Comparison of ENCODE assay signal across 8 cellular contexts in genomic region chr17:18246880-18247612, GRCh38. TPM values are rescaled to one million over a fixed set of nuclear protein-coding genes. Genes with fewer than 3 reads are reported as not detected.
DNase-seq lines count a peak whose midpoint lies in the region; ATAC-seq and TF ChIP-seq lines count a peak whose summit lies in the region.

No MANE protein-coding gene starts in this region.

- no peak for TF ChIP-seq RAD21 in neural cell (conservative IDR thresholded peaks at IDR 0.05)

- ATAC-seq in GM18909 (IDR thresholded peaks at IDR 0.05; ENCODE audit: poor library complexity, unreplicated experiment), result no peak
- no peak for ATAC-seq in GM21381 (IDR thresholded peaks at IDR 0.05; ENCODE audit: unreplicated experiment)

- H3K27me3 ChIP-seq in neural cell (ENCODE audit: insufficient read depth, low read depth, low read length), result no peaks in the 10 kb centered on the region

- peaks cover 66 to 86% of the 10 kb centered on the region in 2 donors for H3K36me3 Mint-ChIP-seq in CD14-positive monocyte

- H2AFZ ChIP-seq in neural cell (ENCODE audit: low read depth, low read length), result no peak overlapping the region

- H3K79me2 ChIP-seq in neural cell (replicated peaks; ENCODE audit: insufficient read depth, low read length), result no peaks in the 10 kb centered on the region

- DNase-seq in CD14-positive monocyte (ENCODE audit: low spot score) (no peak), HPDE6-E6E7 (ENCODE audit: extremely low spot score) (peak; percentile 89), SK-MEL-5 (ENCODE audit: low read depth, low spot score) (peak; percentile 61), epithelial cell of prostate (ENCODE audit: low read depth, low spot score) (peak; percentile 66), inferior parietal cortex (ENCODE audit: extremely low spot score) (no peak)

- no peak for TF ChIP-seq EP300 in neural cell (conservative IDR thresholded peaks at IDR 0.05; ENCODE audit: poor library complexity, severe bottlenecking)

- no peaks in the 10 kb centered on the region for H3K9me3 Mint-ChIP-seq in CD14-positive monocyte

- intact Hi-C loops in CD14-positive monocyte (cut with micrococcal nuclease), result no loop called here

- H3K36me3 ChIP-seq in neural cell (ENCODE audit: insufficient read depth, low read length), result no peaks in the 10 kb centered on the region

- H3K27ac ChIP-seq in epithelial cell of prostate (peak overlapping the region; percentile 53), neural cell (ENCODE audit: low read length) (no peak overlapping the region)

- H3K9me2 ChIP-seq in neural cell (ENCODE audit: insufficient read depth, low read length), result no peaks in the 10 kb centered on the region

- TF ChIP-seq CTCF in CD14-positive monocyte (IDR thresholded peaks at IDR 0.05) (no peak), neural cell (IDR thresholded peaks at IDR 0.05; ENCODE audit: poor library complexity, severe bottlenecking) (no peak)

- no peak overlapping the region for H3K4me3 ChIP-seq in neural cell (ENCODE audit: low read length)

- in situ Hi-C loops in SK-MEL-5 (cut with HindIII; ENCODE audit: low pct_unique_long_range_greater_than_20kb, low sequenced_read_pairs), result no loop called here

- no peaks in the 10 kb centered on the region for H3F3A ChIP-seq in neural cell (ENCODE audit: insufficient read depth, low read length, poor library complexity, severe bottlenecking)

- H4K20me1 ChIP-seq in neural cell (ENCODE audit: insufficient read depth), result no peaks in the 10 kb centered on the region

- H3K9me3 ChIP-seq in neural cell (ENCODE audit: low read length), result no peaks in the 10 kb centered on the region

- H3K9ac ChIP-seq in neural cell (ENCODE audit: low read length), result no peak overlapping the region

- peak overlapping the region in 4 of 7 donors; percentile 3 to 54 (median 33) for H3K27ac Mint-ChIP-seq in CD14-positive monocyte

- peaks cover 6% of the 10 kb centered on the region for H3K4me1 Mint-ChIP-seq in CD14-positive monocyte

- H3K4me2 ChIP-seq in neural cell (ENCODE audit: low read length), result no peak overlapping the region

- peak overlapping the region in 1 of 2 donors; percentile 31 for H3K4me3 Mint-ChIP-seq in CD14-positive monocyte

- peaks cover 0 to 5% (median 1%) of the 10 kb centered on the region in 3 donors for H3K27me3 Mint-ChIP-seq in CD14-positive monocyte (ENCODE audit: low read depth in 3 of 3)

TF ChIP-seq in neural cell, 6 proteins besides CTCF, POLR2A, EP300 and RAD21:
- TF ChIP-seq POLR2AphosphoS5 (IDR thresholded peaks at IDR 0.05), result peak; percentile 5
- TF ChIP-seq REST (IDR thresholded peaks at IDR 0.05; ENCODE audit: borderline replicate concordance), result no peak

RNA-seq across cellular contexts. Expression of gene FLII, which starts 11.5 kb away (rescaled TPM):
- polyA plus RNA-seq in CD14-positive monocyte, result 100 to 1,000 TPM; 145 to 227 TPM
- total RNA-seq in SK-MEL-5 (2014; rRNA removed; shearing (Covaris generic)), result 96.0 and 113 TPM in 2 replicates
- 125 and 164 TPM in 2 replicates for polyA plus RNA-seq in SK-MEL-5 (2015; cell fraction: cytosol; rRNA removed)
- 327 and 369 TPM in 2 replicates for polyA plus RNA-seq in SK-MEL-5 (2015; cell fraction: nucleus; rRNA removed)
- polyA plus RNA-seq in neural cell, result 93.0 and 120 TPM in 2 replicates
- polyA minus RNA-seq in neural cell, result 67.7 and 89.8 TPM in 2 replicates

RNA-seq across cellular contexts. Expression of gene MIEF2, which starts 13.4 kb away (rescaled TPM):
- 1 to 10 TPM; 4.9 to 6.1 TPM for polyA plus RNA-seq in CD14-positive monocyte
- total RNA-seq in SK-MEL-5 (2014; rRNA removed; shearing (Covaris generic)), result 5.4 TPM in 2 replicates
- 5.2 and 8.6 TPM in 2 replicates for polyA plus RNA-seq in SK-MEL-5 (2015; cell fraction: cytosol; rRNA removed)
- 8.6 and 9.4 TPM in 2 replicates for polyA plus RNA-seq in SK-MEL-5 (2015; cell fraction: nucleus; rRNA removed)
- 74.9 and 102 TPM in 2 replicates for polyA plus RNA-seq in neural cell
- polyA minus RNA-seq in neural cell, result 64.3 and 67.3 TPM in 2 replicates

RNA-seq across cellular contexts. Expression of gene LLGL1, which starts 21.6 kb away (rescaled TPM):
- polyA plus RNA-seq in CD14-positive monocyte (under 1 TPM; 0.52 to 0.76 TPM), neural cell (52.2 and 59.5 TPM in 2 replicates)
- total RNA-seq in SK-MEL-5 (2014; rRNA removed; shearing (Covaris generic)), result 16.9 and 18.0 TPM in 2 replicates
- 49.7 and 66.4 TPM in 2 replicates for polyA plus RNA-seq in SK-MEL-5 (2015; cell fraction: cytosol; rRNA removed)
- 23.5 and 29.6 TPM in 2 replicates for polyA plus RNA-seq in SK-MEL-5 (2015; cell fraction: nucleus; rRNA removed)
- 48.7 and 61.1 TPM in 2 replicates for polyA minus RNA-seq in neural cell

Comparison
In these comparisons a context has a peak if more than half of its experiments do, and no peak if none do; other contexts are left out.
1. DNase-seq: peak in HPDE6-E6E7 (single experiment), SK-MEL-5 (single experiment) and epithelial cell of prostate (single experiment); none in CD14-positive monocyte (single experiment) and inferior parietal cortex (single experiment).
2. RNA of gene MIEF2, which starts 13.4 kb away (polyA plus RNA-seq): 74.9 to 102 TPM in neural cell; 4.9 to 6.1 TPM in CD14-positive monocyte; every median in the first group is over 10 times any median in the second.
3. RNA of gene LLGL1, which starts 21.6 kb away (polyA plus RNA-seq): 52.2 to 59.5 TPM in neural cell; 0.52 to 0.76 TPM in CD14-positive monocyte; every median in the first group is over 10 times any median in the second.